Comparison of ENCODE assay signal across 12 cellular contexts in genomic region chr17:32494621-32495346, GRCh38. TPM values are rescaled to one million over a fixed set of nuclear protein-coding genes. Genes with fewer than 3 reads are reported as not detected.
DNase-seq lines count a peak whose midpoint lies in the region; ATAC-seq lines count a peak whose summit lies in the region.
"Had no signal": no experiment of that assay in that cellular context is flagged by ENCODE, and none has a peak within 500 bp of the region (broad histone marks: within the 10 kb centered on the region; RNA-seq: fewer than 3 reads in every experiment).

No MANE protein-coding gene starts in this region.

- H3K27ac ChIP-seq in temporal lobe (ENCODE audit: low read depth, low read length) (peak overlapping the region; percentile 47), aorta (ENCODE audit: low read depth in 1 of 2, low read length in 2 of 2) (peak overlapping the region in 1 of 2 donors; percentile 17)

- H3K27me3 ChIP-seq in aorta (ENCODE audit: control insufficient read depth in 1 of 2, insufficient read depth in 2 of 2, low read length in 1 of 2): no peaks in the 10 kb centered on the region
- H3K27me3 ChIP-seq: right atrium auricular region had no signal

- H3K9me3 Mint-ChIP-seq in activated naive CD8-positive, alpha-beta T cell treated with anti-CD3 and anti-CD28 coated beads for 36 hours: no peaks in the 10 kb centered on the region
- H3K9me3 Mint-ChIP-seq in activated naive CD8-positive, alpha-beta T cell treated with anti-CD3 and anti-CD28 coated beads, Interleukin-2, amount 50 U/mL, for 24 hours: no peaks in the 10 kb centered on the region
- H3K9me3 Mint-ChIP-seq: activated B cell treated with CpG ODN at 0.5 μM for 24 hours; stimulated activated memory B cell treated with anti-CD40 and anti-IgM and Interleukin-4, amounts not matched to agents 10 μg/mL and 1 μg/mL and 100 μg/mL, for 72 hours had no signal

- H3K36me3 ChIP-seq in aorta (ENCODE audit: control insufficient read depth in 1 of 2, insufficient read depth in 2 of 2, low read length in 1 of 2): no peaks in the 10 kb centered on the region
- H3K36me3 ChIP-seq: right atrium auricular region had no signal

- H3K4me3 Mint-ChIP-seq in activated naive CD8-positive, alpha-beta T cell treated with anti-CD3 and anti-CD28 coated beads for 36 hours: peak overlapping the region; percentile 32
- H3K4me3 Mint-ChIP-seq in activated naive CD8-positive, alpha-beta T cell treated with anti-CD3 and anti-CD28 coated beads, Interleukin-2, amount 50 U/mL, for 24 hours: no peak overlapping the region
- H3K4me3 Mint-ChIP-seq: activated B cell treated with CpG ODN at 0.5 μM for 24 hours; stimulated activated memory B cell treated with anti-CD40 and anti-IgM and Interleukin-4, amounts not matched to agents 10 μg/mL and 1 μg/mL and 100 μg/mL, for 72 hours had no signal

- no peaks in the 10 kb centered on the region for H3K27me3 Mint-ChIP-seq in activated naive CD8-positive, alpha-beta T cell treated with anti-CD3 and anti-CD28 coated beads for 36 hours
- H3K27me3 Mint-ChIP-seq in activated naive CD8-positive, alpha-beta T cell treated with anti-CD3 and anti-CD28 coated beads, Interleukin-2, amount 50 U/mL, for 24 hours: no peaks in the 10 kb centered on the region
- H3K27me3 Mint-ChIP-seq: activated B cell treated with CpG ODN at 0.5 μM for 24 hours; stimulated activated memory B cell treated with anti-CD40 and anti-IgM and Interleukin-4, amounts not matched to agents 10 μg/mL and 1 μg/mL and 100 μg/mL, for 72 hours had no signal

- H3K4me3 ChIP-seq in aorta (ENCODE audit: low read length in 2 of 2): no peak overlapping the region
- H3K4me3 ChIP-seq: GM12878 had no signal

- peaks cover 4 to 8% of the 10 kb centered on the region in 2 donors for H3K4me1 ChIP-seq in aorta (ENCODE audit: control insufficient read depth in 1 of 2, insufficient read depth in 2 of 2, low read length in 2 of 2)

- peak overlapping the region; percentile 51 for H3K27ac Mint-ChIP-seq in activated naive CD8-positive, alpha-beta T cell treated with anti-CD3 and anti-CD28 coated beads for 36 hours
- no peak overlapping the region for H3K27ac Mint-ChIP-seq in activated naive CD8-positive, alpha-beta T cell treated with anti-CD3 and anti-CD28 coated beads, Interleukin-2, amount 50 U/mL, for 24 hours
- H3K27ac Mint-ChIP-seq: activated B cell treated with CpG ODN at 0.5 μM for 24 hours; stimulated activated memory B cell treated with anti-CD40 and anti-IgM and Interleukin-4, amounts not matched to agents 10 μg/mL and 1 μg/mL and 100 μg/mL, for 72 hours had no signal

- DNase-seq in activated naive CD8-positive, alpha-beta T cell treated with anti-CD3 and anti-CD28 coated beads for 36 hours: no peak
- no peak for DNase-seq in activated naive CD8-positive, alpha-beta T cell treated with anti-CD3 and anti-CD28 coated beads, Interleukin-2, amount 50 U/mL, for 24 hours
- peak; percentile 79 for DNase-seq in NCI-H446 treated with DMSO at 0.1 percent for 48 hours (lab: John Stamatoyannopoulos, UW)
- peak; percentile 94 for DNase-seq in cerebellar cortex (ENCODE audit: low spot score)
- DNase-seq in COLO668 (lab: John Stamatoyannopoulos, UW; ENCODE audit: unreplicated experiment): no peak
- no peak for DNase-seq in aorta
- DNase-seq: activated B cell treated with CpG ODN at 0.5 μM for 24 hours had no signal

- WGBS in aorta, 2 donors: 90% methylated on average over 34 of the region's 34 CpGs

- peaks cover 11% of the 10 kb centered on the region for H3K36me3 Mint-ChIP-seq in activated naive CD8-positive, alpha-beta T cell treated with anti-CD3 and anti-CD28 coated beads for 36 hours
- peaks cover 11% of the 10 kb centered on the region for H3K36me3 Mint-ChIP-seq in activated naive CD8-positive, alpha-beta T cell treated with anti-CD3 and anti-CD28 coated beads, Interleukin-2, amount 50 U/mL, for 24 hours (ENCODE audit: low read depth)

- no peak for ATAC-seq in activated naive CD8-positive, alpha-beta T cell treated with anti-CD3 and anti-CD28 coated beads, Interleukin-2, amount 50 U/mL, for 24 hours
- ATAC-seq in HG03280 (IDR thresholded peaks at IDR 0.05; ENCODE audit: unreplicated experiment) (no peak), aorta (ENCODE audit: low FRiP score) (no peak)

- peaks cover 52% of the 10 kb centered on the region for H3K4me1 Mint-ChIP-seq in activated naive CD8-positive, alpha-beta T cell treated with anti-CD3 and anti-CD28 coated beads for 36 hours
- H3K4me1 Mint-ChIP-seq in activated naive CD8-positive, alpha-beta T cell treated with anti-CD3 and anti-CD28 coated beads, Interleukin-2, amount 50 U/mL, for 24 hours: peaks cover 44% of the 10 kb centered on the region

- H3K9me3 ChIP-seq in aorta (ENCODE audit: control insufficient read depth, low read length): no peaks in the 10 kb centered on the region
- H3K9me3 ChIP-seq: right atrium auricular region had no signal

- intact Hi-C loops in aorta (cut with DNase I): no loop called here

RNA-seq across cellular contexts. Expression of gene CDK5R1, which starts 8.0 kb away (rescaled TPM):
- total RNA-seq in activated naive CD8-positive, alpha-beta T cell treated with anti-CD3 and anti-CD28 coated beads for 36 hours: 1 to 10 TPM; 9.7 to 9.9 TPM
- 224 TPM for total RNA-seq in temporal lobe
- total RNA-seq in aorta: 1 to 10 TPM in 1 of 2 donors, under 1 TPM in 1; 0.90 to 1.0 TPM
- polyA plus RNA-seq in aorta: under 1 TPM; under 0.01 to 0.43 TPM

RNA-seq across cellular contexts. Expression of gene PSMD11, which starts 50.5 kb away (rescaled TPM):
- total RNA-seq in activated naive CD8-positive, alpha-beta T cell treated with anti-CD3 and anti-CD28 coated beads for 36 hours: 100 to 1,000 TPM; 147 to 157 TPM
- 71.3 TPM for total RNA-seq in temporal lobe
- 10 to 100 TPM; 59.6 to 64.1 TPM for total RNA-seq in aorta
- 10 to 100 TPM; 17.4 to 47.2 TPM for polyA plus RNA-seq in aorta

Comparison
In these comparisons a context has a peak if more than half of its experiments do, and no peak if none do; other contexts are left out.
1. DNase-seq: peak in NCI-H446 treated with DMSO at 0.1 percent for 48 hours (single experiment) and cerebellar cortex (single experiment); none in activated naive CD8-positive, alpha-beta T cell treated with anti-CD3 and anti-CD28 coated beads for 36 hours (single experiment), activated naive CD8-positive, alpha-beta T cell treated with anti-CD3 and anti-CD28 coated beads, Interleukin-2, amount 50 U/mL, for 24 hours (single experiment), COLO668 (single experiment) and aorta (0 of 2).
2. RNA of gene CDK5R1, which starts 8.0 kb away (total RNA-seq): 224 TPM in temporal lobe (single experiment); 9.7 to 9.9 TPM in activated naive CD8-positive, alpha-beta T cell treated with anti-CD3 and anti-CD28 coated beads for 36 hours and 0.90 to 1.0 TPM in aorta; every median in the first group is over 10 times any median in the second.